In the genomic region with DNA sequence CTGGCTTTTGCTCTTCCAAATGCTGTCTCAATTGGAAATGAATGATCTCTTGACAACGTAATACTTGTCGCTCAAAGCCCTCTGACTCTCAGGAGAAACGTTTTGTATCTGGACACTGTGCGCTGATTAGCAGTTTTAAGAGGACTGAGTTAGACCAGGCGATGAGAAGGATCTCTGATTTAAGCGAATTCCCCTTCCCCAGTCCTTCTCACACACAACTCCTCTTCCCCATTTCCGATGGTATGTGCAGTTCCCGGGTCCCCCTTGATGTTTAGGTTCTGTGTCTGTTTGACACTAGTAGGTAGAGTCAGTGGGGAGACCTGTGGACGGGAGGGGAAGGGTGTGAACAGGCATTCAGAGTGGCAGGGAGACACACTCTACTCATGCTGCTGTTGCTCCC, we compare ENCODE assay signal across 12 cellular contexts. TPM values are rescaled to one million over a fixed set of nuclear protein-coding genes. Genes with fewer than 3 reads are reported as not detected.
DNase-seq lines count a peak whose midpoint lies in the region; ATAC-seq, FAIRE-seq and TF ChIP-seq lines count a peak whose summit lies in the region.
"Had no signal": no experiment of that assay in that cellular context is flagged by ENCODE, and none has a peak within 500 bp of the region (broad histone marks: within the 10 kb centered on the region; RNA-seq: fewer than 3 reads in every experiment).

No MANE protein-coding gene starts in this region.

- H3K27ac Mint-ChIP-seq in astrocyte (ENCODE audit: unreplicated experiment) (no peak overlapping the region), naive B cell (peak overlapping the region in 1 of 6 donors; percentile 21), osteocyte (ENCODE audit: unreplicated experiment) (no peak overlapping the region)

- no peak for TF ChIP-seq CTCF in astrocyte (IDR thresholded peaks at IDR 0.05; ENCODE audit: insufficient read depth, low read depth, low read length)
- no peak for TF ChIP-seq CTCF in osteocyte (IDR thresholded peaks at IDR 0.05)

- H3K36me3 Mint-ChIP-seq in astrocyte (ENCODE audit: low read depth, unreplicated experiment): peaks cover 3% of the 10 kb centered on the region
- H3K36me3 Mint-ChIP-seq in naive B cell: peaks cover under 1 to 16% of the 10 kb centered on the region in 2 donors
- no peaks in the 10 kb centered on the region for H3K36me3 Mint-ChIP-seq in osteocyte (ENCODE audit: unreplicated experiment)

- peak overlapping the region in 4 of 10 experiments; percentile 76 to 97 (median 90); a peak in 3 of 20 replicates for H3K4me3 ChIP-seq in BLaER1 treated with 17β-estradiol and CSF1 and Interleukin-3, amounts not matched to agents 10 nM and 100 nM
- H3K4me3 ChIP-seq in GM08714 (ENCODE audit: low read length) (peak overlapping the region; percentile 87; the same call in 1 of the 2 replicates), astrocyte (ENCODE audit: insufficient read depth, low read depth, low read length) (no peak overlapping the region)

- FAIRE-seq in astrocyte (lab: Jason Lieb, UNC): no peak
- FAIRE-seq: H1 had no signal

- peaks cover 4% of the 10 kb centered on the region for H3K79me2 ChIP-seq in astrocyte (ENCODE audit: insufficient read depth, low read length)

- ATAC-seq in naive B cell (ENCODE audit: low read depth in 2 of 2): no peak
- ATAC-seq in left colon: no peak

- DNase-seq in astrocyte (ENCODE audit: low read depth) (no peak), naive B cell (no peak), SIG-M5 treated with dmso at 0.1 percent for 504 hours (lab: John Stamatoyannopoulos, UW; ENCODE audit: unreplicated experiment) (no peak), epidermal melanocyte (ENCODE audit: insufficient read length, low spot score) (no peak), left colon (no peak), osteocyte (ENCODE audit: extremely low spot score, unreplicated experiment) (no peak)
- DNase-seq: NCI-H2081, T1000 had no signal

- no peak overlapping the region for H3K27ac ChIP-seq in BLaER1 treated with 17β-estradiol and CSF1 and Interleukin-3, amounts not matched to agents 10 nM and 100 nM
- H3K27ac ChIP-seq in astrocyte (ENCODE audit: low read depth, low read length): no peak overlapping the region
- H3K27ac ChIP-seq: vagina had no signal

- peaks cover 9 to 23% (median 18%) of the 10 kb centered on the region in 11 experiments; a peak in 21 of 22 replicates for H3K27me3 ChIP-seq in BLaER1 treated with 17β-estradiol and CSF1 and Interleukin-3, amounts not matched to agents 10 nM and 100 nM
- H3K27me3 ChIP-seq in astrocyte (ENCODE audit: insufficient read depth, low read length): no peaks in the 10 kb centered on the region
- H3K27me3 ChIP-seq: vagina had no signal

- peaks cover 0 to 57% (median 47%) of the 10 kb centered on the region in 11 experiments; a peak in 20 of 22 replicates for H4K20me1 ChIP-seq in BLaER1 treated with 17β-estradiol and CSF1 and Interleukin-3, amounts not matched to agents 10 nM and 100 nM
- peaks cover 19% of the 10 kb centered on the region for H4K20me1 ChIP-seq in astrocyte (ENCODE audit: insufficient read depth, low read length)

- peaks cover 16 to 24% (median 21%) of the 10 kb centered on the region in 10 experiments for H3K4me1 ChIP-seq in BLaER1 treated with 17β-estradiol and CSF1 and Interleukin-3, amounts not matched to agents 10 nM and 100 nM
- H3K4me1 ChIP-seq in astrocyte (ENCODE audit: insufficient read depth, low read length): no peaks in the 10 kb centered on the region

- no peak overlapping the region for H2AFZ ChIP-seq in astrocyte (ENCODE audit: low read depth, low read length)

- intact Hi-C loops in left colon (cut with DNase I, micrococcal nuclease): no loop called here

- H3K27me3 Mint-ChIP-seq in astrocyte (ENCODE audit: low read depth, unreplicated experiment) (no peaks in the 10 kb centered on the region), naive B cell (peaks cover 0 to 5% (median 4%) of the 10 kb centered on the region in 3 donors), osteocyte (ENCODE audit: unreplicated experiment) (no peaks in the 10 kb centered on the region)

- H3K9me3 Mint-ChIP-seq in astrocyte (ENCODE audit: unreplicated experiment): no peaks in the 10 kb centered on the region
- peaks cover 0 to 7% (median 5%) of the 10 kb centered on the region in 7 donors for H3K9me3 Mint-ChIP-seq in naive B cell
- H3K9me3 Mint-ChIP-seq in osteocyte (ENCODE audit: unreplicated experiment): no peaks in the 10 kb centered on the region

- H3K9me3 ChIP-seq in BLaER1 treated with 17β-estradiol and CSF1 and Interleukin-3, amounts not matched to agents 10 nM and 100 nM (replicated peaks in 1 of 11): peaks cover 0 to 8% (median 0%) of the 10 kb centered on the region in 11 experiments; a peak in 4 of 22 replicates
- no peaks in the 10 kb centered on the region for H3K9me3 ChIP-seq in astrocyte (ENCODE audit: insufficient read depth, low read depth, low read length)
- H3K9me3 ChIP-seq: vagina had no signal

- peak overlapping the region; percentile 84 to 99 (median 96); a peak in 19 of 22 replicates for H3K4me2 ChIP-seq in BLaER1 treated with 17β-estradiol and CSF1 and Interleukin-3, amounts not matched to agents 10 nM and 100 nM
- no peak overlapping the region for H3K4me2 ChIP-seq in astrocyte (ENCODE audit: low read length)

- H3K4me3 Mint-ChIP-seq in astrocyte (ENCODE audit: unreplicated experiment): peak overlapping the region; percentile 4
- peak overlapping the region; percentile 47 to 96 (median 85) for H3K4me3 Mint-ChIP-seq in naive B cell
- H3K4me3 Mint-ChIP-seq in osteocyte (ENCODE audit: unreplicated experiment): no peak overlapping the region

- H3K4me1 Mint-ChIP-seq in astrocyte (ENCODE audit: low read depth, unreplicated experiment): peaks cover 15% of the 10 kb centered on the region
- peaks cover 32 to 56% (median 40%) of the 10 kb centered on the region in 3 donors for H3K4me1 Mint-ChIP-seq in naive B cell
- H3K4me1 Mint-ChIP-seq in osteocyte (ENCODE audit: unreplicated experiment): peaks cover 21% of the 10 kb centered on the region

- H3K36me3 ChIP-seq in BLaER1 treated with 17β-estradiol and CSF1 and Interleukin-3, amounts not matched to agents 10 nM and 100 nM: no peaks in the 10 kb centered on the region
- no peaks in the 10 kb centered on the region for H3K36me3 ChIP-seq in astrocyte (ENCODE audit: insufficient read depth, low read length)
- H3K36me3 ChIP-seq: vagina had no signal

- no peak overlapping the region for H3K9ac ChIP-seq in BLaER1 treated with 17β-estradiol and CSF1 and Interleukin-3, amounts not matched to agents 10 nM and 100 nM
- no peak overlapping the region for H3K9ac ChIP-seq in astrocyte (ENCODE audit: low read length)

RNA-seq across cellular contexts. Expression of gene ZDHHC14, which starts 2.5 kb away (rescaled TPM):
- 6.8 and 7.2 TPM in 2 replicates for total RNA-seq in astrocyte
- 10 to 100 TPM in 1 of 6 donors, 1 to 10 TPM in 5; 1.7 to 10.5 (median 4.1) TPM for polyA plus RNA-seq in naive B cell (ENCODE audit: low read depth in 6 of 6)
- total RNA-seq in left colon: 10 to 100 TPM in 1 of 2 donors, 1 to 10 TPM in 1; 8.8 to 11.6 TPM
- total RNA-seq in osteocyte: 8.3 and 9.1 TPM in 2 replicates
